In genomic region chr2:181891966-181892794, GRCh38 we compare ENCODE assay signal across 1 cellular context.
TF ChIP-seq lines count a peak whose summit lies in the region.

No MANE protein-coding gene starts in this region.

TF ChIP-seq in HepG2, 621 proteins besides CTCF, POLR2A, EP300 and RAD21 (continued from another document and continues in another):
- TF ChIP-seq, protein P1, sequence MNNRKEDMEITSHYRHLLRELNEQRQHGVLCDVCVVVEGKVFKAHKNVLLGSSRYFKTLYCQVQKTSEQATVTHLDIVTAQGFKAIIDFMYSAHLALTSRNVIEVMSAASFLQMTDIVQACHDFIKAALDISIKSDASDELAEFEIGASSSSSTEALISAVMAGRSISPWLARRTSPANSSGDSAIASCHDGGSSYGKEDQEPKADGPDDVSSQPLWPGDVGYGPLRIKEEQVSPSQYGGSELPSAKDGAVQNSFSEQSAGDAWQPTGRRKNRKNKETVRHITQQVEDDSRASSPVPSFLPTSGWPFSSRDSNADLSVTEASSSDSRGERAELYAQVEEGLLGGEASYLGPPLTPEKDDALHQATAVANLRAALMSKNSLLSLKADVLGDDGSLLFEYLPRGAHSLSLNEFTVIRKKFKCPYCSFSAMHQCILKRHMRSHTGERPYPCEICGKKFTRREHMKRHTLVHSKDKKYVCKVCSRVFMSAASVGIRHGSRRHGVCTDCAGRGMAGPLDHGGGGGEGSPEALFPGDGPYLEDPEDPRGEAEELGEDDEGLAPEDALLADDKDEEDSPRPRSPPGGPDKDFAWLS (CRISPR knock-in tag; IDR thresholded peaks at IDR 0.05; ENCODE audit: borderline replicate concordance): no peak; the same call in 1 of the 2 replicates
- TF ChIP-seq MLX (CRISPR knock-in tag; IDR thresholded peaks at IDR 0.05): peak; percentile 28; the same call in 1 of the 2 replicates
- peak; percentile 74; the same call in 1 of the 2 replicates for TF ChIP-seq ZSCAN29 (CRISPR knock-in tag; conservative IDR thresholded peaks at IDR 0.05)
- TF ChIP-seq ZBTB42 (CRISPR knock-in tag; IDR thresholded peaks at IDR 0.05): peak; percentile 90; the same call in 1 of the 2 replicates
- no peak for TF ChIP-seq ZNF24 (IDR thresholded peaks at IDR 0.05)
- TF ChIP-seq GABPA (IDR thresholded peaks at IDR 0.05; ENCODE audit: low read depth, low read length): peak; percentile 16
- peak; percentile 62 for TF ChIP-seq GABPA (CRISPR knock-in tag; IDR thresholded peaks at IDR 0.05; ENCODE audit: low read depth)
- TF ChIP-seq USF2 (IDR thresholded peaks at IDR 0.05; ENCODE audit: low read depth, low read length): no peak
- TF ChIP-seq USF2 (CRISPR knock-in tag; IDR thresholded peaks at IDR 0.05; ENCODE audit: borderline replicate concordance): no peak
- TF ChIP-seq KDM5B (CRISPR knock-in tag; IDR thresholded peaks at IDR 0.05; ENCODE audit: borderline replicate concordance): peak; percentile 100
- TF ChIP-seq ZSCAN12 (CRISPR knock-in tag; IDR thresholded peaks at IDR 0.05): peak; percentile 94
- TF ChIP-seq ATF5 (CRISPR knock-in tag; IDR thresholded peaks at IDR 0.05; ENCODE audit: low read depth): peak; percentile 84; the same call in 1 of the 2 replicates
- peak; percentile 100 for TF ChIP-seq ZNF30 (CRISPR knock-in tag; IDR thresholded peaks at IDR 0.05)
- peak; percentile 37; the same call in 1 of the 2 replicates for TF ChIP-seq HDAC2 (CRISPR knock-in tag; IDR thresholded peaks at IDR 0.05)
- no peak for TF ChIP-seq HNRNPUL1 (IDR thresholded peaks at IDR 0.05; ENCODE audit: low read depth, low read length)
- TF ChIP-seq, protein P2, sequence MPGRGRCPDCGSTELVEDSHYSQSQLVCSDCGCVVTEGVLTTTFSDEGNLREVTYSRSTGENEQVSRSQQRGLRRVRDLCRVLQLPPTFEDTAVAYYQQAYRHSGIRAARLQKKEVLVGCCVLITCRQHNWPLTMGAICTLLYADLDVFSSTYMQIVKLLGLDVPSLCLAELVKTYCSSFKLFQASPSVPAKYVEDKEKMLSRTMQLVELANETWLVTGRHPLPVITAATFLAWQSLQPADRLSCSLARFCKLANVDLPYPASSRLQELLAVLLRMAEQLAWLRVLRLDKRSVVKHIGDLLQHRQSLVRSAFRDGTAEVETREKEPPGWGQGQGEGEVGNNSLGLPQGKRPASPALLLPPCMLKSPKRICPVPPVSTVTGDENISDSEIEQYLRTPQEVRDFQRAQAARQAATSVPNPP (CRISPR knock-in tag; IDR thresholded peaks at IDR 0.05): peak; percentile 32; the same call in 1 of the 2 replicates
- TF ChIP-seq ZNF607 (CRISPR knock-in tag; IDR thresholded peaks at IDR 0.05; ENCODE audit: borderline replicate concordance): peak; percentile 94
- TF ChIP-seq TEAD3 (CRISPR knock-in tag; optimal IDR thresholded peaks at IDR 0.05; ENCODE audit: borderline replicate concordance): no peak
- TF ChIP-seq KLF12 (CRISPR knock-in tag; IDR thresholded peaks at IDR 0.05; ENCODE audit: borderline replicate concordance): peak; percentile 79; the same call in 1 of the 2 replicates
- TF ChIP-seq RARG (CRISPR knock-in tag; IDR thresholded peaks at IDR 0.05; ENCODE audit: low read depth): peak; percentile 63; the same call in 1 of the 2 replicates
- TF ChIP-seq STAT6 (CRISPR knock-in tag; IDR thresholded peaks at IDR 0.05; ENCODE audit: borderline replicate concordance): peak; percentile 79
- TF ChIP-seq, protein P3, sequence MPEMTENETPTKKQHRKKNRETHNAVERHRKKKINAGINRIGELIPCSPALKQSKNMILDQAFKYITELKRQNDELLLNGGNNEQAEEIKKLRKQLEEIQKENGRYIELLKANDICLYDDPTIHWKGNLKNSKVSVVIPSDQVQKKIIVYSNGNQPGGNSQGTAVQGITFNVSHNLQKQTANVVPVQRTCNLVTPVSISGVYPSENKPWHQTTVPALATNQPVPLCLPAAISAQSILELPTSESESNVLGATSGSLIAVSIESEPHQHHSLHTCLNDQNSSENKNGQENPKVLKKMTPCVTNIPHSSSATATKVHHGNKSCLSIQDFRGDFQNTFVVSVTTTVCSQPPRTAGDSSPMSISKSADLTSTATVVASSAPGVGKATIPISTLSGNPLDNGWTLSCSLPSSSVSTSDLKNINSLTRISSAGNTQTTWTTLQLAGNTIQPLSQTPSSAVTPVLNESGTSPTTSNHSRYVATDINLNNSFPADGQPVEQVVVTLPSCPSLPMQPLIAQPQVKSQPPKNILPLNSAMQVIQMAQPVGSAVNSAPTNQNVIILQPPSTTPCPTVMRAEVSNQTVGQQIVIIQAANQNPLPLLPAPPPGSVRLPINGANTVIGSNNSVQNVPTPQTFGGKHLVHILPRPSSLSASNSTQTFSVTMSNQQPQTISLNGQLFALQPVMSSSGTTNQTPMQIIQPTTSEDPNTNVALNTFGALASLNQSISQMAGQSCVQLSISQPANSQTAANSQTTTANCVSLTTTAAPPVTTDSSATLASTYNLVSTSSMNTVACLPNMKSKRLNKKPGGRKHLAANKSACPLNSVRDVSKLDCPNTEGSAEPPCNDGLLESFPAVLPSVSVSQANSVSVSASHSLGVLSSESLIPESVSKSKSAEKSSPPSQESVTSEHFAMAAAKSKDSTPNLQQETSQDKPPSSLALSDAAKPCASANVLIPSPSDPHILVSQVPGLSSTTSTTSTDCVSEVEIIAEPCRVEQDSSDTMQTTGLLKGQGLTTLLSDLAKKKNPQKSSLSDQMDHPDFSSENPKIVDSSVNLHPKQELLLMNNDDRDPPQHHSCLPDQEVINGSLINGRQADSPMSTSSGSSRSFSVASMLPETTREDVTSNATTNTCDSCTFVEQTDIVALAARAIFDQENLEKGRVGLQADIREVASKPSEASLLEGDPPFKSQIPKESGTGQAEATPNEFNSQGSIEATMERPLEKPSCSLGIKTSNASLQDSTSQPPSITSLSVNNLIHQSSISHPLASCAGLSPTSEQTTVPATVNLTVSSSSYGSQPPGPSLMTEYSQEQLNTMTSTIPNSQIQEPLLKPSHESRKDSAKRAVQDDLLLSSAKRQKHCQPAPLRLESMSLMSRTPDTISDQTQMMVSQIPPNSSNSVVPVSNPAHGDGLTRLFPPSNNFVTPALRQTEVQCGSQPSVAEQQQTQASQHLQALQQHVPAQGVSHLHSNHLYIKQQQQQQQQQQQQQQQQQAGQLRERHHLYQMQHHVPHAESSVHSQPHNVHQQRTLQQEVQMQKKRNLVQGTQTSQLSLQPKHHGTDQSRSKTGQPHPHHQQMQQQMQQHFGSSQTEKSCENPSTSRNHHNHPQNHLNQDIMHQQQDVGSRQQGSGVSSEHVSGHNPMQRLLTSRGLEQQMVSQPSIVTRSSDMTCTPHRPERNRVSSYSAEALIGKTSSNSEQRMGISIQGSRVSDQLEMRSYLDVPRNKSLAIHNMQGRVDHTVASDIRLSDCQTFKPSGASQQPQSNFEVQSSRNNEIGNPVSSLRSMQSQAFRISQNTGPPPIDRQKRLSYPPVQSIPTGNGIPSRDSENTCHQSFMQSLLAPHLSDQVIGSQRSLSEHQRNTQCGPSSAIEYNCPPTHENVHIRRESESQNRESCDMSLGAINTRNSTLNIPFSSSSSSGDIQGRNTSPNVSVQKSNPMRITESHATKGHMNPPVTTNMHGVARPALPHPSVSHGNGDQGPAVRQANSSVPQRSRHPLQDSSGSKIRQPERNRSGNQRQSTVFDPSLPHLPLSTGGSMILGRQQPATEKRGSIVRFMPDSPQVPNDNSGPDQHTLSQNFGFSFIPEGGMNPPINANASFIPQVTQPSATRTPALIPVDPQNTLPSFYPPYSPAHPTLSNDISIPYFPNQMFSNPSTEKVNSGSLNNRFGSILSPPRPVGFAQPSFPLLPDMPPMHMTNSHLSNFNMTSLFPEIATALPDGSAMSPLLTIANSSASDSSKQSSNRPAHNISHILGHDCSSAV (CRISPR knock-in tag; IDR thresholded peaks at IDR 0.05; ENCODE audit: borderline replicate concordance): peak; percentile 87; the same call in 1 of the 2 replicates
- TF ChIP-seq ZMAT3 (CRISPR knock-in tag; conservative IDR thresholded peaks at IDR 0.05): peak; percentile 93
- TF ChIP-seq NR2F2 (IDR thresholded peaks at IDR 0.05; ENCODE audit: borderline replicate concordance, low read depth): no peak; the same call in 1 of the 2 replicates
- peak; percentile 92; the same call in 1 of the 2 replicates for TF ChIP-seq NRL (CRISPR knock-in tag; IDR thresholded peaks at IDR 0.05; ENCODE audit: borderline replicate concordance)
- no peak; the same call in none of the 2 replicates for TF ChIP-seq NFKBIZ (CRISPR knock-in tag; IDR thresholded peaks at IDR 0.05)
- TF ChIP-seq, protein P4, sequence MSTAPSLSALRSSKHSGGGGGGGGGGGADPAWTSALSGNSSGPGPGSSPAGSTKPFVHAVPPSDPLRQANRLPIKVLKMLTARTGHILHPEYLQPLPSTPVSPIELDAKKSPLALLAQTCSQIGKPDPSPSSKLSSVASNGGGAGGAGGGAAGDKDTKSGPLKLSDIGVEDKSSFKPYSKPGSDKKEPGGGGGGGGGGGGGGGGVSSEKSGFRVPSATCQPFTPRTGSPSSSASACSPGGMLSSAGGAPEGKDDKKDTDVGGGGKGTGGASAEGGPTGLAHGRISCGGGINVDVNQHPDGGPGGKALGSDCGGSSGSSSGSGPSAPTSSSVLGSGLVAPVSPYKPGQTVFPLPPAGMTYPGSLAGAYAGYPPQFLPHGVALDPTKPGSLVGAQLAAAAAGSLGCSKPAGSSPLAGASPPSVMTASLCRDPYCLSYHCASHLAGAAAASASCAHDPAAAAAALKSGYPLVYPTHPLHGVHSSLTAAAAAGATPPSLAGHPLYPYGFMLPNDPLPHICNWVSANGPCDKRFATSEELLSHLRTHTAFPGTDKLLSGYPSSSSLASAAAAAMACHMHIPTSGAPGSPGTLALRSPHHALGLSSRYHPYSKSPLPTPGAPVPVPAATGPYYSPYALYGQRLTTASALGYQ (CRISPR knock-in tag; IDR thresholded peaks at IDR 0.05): peak; percentile 48; the same call in 1 of the 2 replicates
- TF ChIP-seq RBM39 (IDR thresholded peaks at IDR 0.05; ENCODE audit: low read depth, low read length, poor library complexity, severe bottlenecking): peak; percentile 93
- peak; percentile 79; the same call in 1 of the 2 replicates for TF ChIP-seq ZNF343 (CRISPR knock-in tag; IDR thresholded peaks at IDR 0.05)
- peak; percentile 92 for TF ChIP-seq NR1H2 (CRISPR knock-in tag; IDR thresholded peaks at IDR 0.05; ENCODE audit: borderline replicate concordance, low read depth)
- TF ChIP-seq, protein P5, sequence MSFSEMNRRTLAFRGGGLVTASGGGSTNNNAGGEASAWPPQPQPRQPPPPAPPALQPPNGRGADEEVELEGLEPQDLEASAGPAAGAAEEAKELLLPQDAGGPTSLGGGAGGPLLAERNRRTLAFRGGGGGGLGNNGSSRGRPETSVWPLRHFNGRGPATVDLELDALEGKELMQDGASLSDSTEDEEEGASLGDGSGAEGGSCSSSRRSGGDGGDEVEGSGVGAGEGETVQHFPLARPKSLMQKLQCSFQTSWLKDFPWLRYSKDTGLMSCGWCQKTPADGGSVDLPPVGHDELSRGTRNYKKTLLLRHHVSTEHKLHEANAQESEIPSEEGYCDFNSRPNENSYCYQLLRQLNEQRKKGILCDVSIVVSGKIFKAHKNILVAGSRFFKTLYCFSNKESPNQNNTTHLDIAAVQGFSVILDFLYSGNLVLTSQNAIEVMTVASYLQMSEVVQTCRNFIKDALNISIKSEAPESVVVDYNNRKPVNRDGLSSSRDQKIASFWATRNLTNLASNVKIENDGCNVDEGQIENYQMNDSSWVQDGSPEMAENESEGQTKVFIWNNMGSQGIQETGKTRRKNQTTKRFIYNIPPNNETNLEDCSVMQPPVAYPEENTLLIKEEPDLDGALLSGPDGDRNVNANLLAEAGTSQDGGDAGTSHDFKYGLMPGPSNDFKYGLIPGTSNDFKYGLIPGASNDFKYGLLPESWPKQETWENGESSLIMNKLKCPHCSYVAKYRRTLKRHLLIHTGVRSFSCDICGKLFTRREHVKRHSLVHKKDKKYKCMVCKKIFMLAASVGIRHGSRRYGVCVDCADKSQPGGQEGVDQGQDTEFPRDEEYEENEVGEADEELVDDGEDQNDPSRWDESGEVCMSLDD (CRISPR knock-in tag; IDR thresholded peaks at IDR 0.05; ENCODE audit: borderline replicate concordance): peak; percentile 74; the same call in 1 of the 2 replicates
- no peak for TF ChIP-seq ZFP37 (CRISPR knock-in tag; IDR thresholded peaks at IDR 0.05; ENCODE audit: borderline replicate concordance)
- no peak for TF ChIP-seq ZNF382 (CRISPR knock-in tag; IDR thresholded peaks at IDR 0.05; ENCODE audit: borderline replicate concordance)
- TF ChIP-seq ATRX (CRISPR knock-in tag; IDR thresholded peaks at IDR 0.05; ENCODE audit: borderline replicate concordance): no peak; the same call in 1 of the 2 replicates
